Comparison of ENCODE assay signal across 8 cellular contexts in genomic region chr1:9867408-9868243, GRCh38. TPM values are rescaled to one million over a fixed set of nuclear protein-coding genes. Genes with fewer than 3 reads are reported as not detected.
DNase-seq lines count a peak whose midpoint lies in the region; ATAC-seq and TF ChIP-seq lines count a peak whose summit lies in the region.

No MANE protein-coding gene starts in this region.

- no peak overlapping the region for H3K4me3 ChIP-seq in dorsolateral prefrontal cortex

- H3K4me1 Mint-ChIP-seq in activated CD4-positive, alpha-beta memory T cell treated with anti-CD3 and anti-CD28 coated beads for 36 hours (ENCODE audit: low read depth): no peaks in the 10 kb centered on the region

- H3K27ac Mint-ChIP-seq in activated CD4-positive, alpha-beta memory T cell treated with anti-CD3 and anti-CD28 coated beads for 36 hours: no peak overlapping the region

- no peaks in the 10 kb centered on the region for H3K27me3 Mint-ChIP-seq in activated CD4-positive, alpha-beta memory T cell treated with anti-CD3 and anti-CD28 coated beads for 36 hours

- peak overlapping the region in 5 of 59 donors; percentile 12 to 51 (median 31) for H3K27ac ChIP-seq in dorsolateral prefrontal cortex

- POLR2A ChIA-PET in activated CD4-positive, alpha-beta memory T cell treated with anti-CD3 and anti-CD28 coated beads for 36 hours (lab: Charles Lee): no interaction called here

- peak; percentile 73 for DNase-seq in EH (ENCODE audit: low read depth)
- DNase-seq in NCI-H510A treated with DMSO at 0.1 percent for 48 hours (lab: John Stamatoyannopoulos, UW): peak; percentile 99
- DNase-seq in activated CD4-positive, alpha-beta memory T cell treated with anti-CD3 and anti-CD28 coated beads for 36 hours: peak; percentile 92
- DNase-seq in dorsolateral prefrontal cortex: peak; percentile 77 to 94 (median 88)
- DNase-seq in lung microvascular endothelial cell (ENCODE audit: low read depth in 2 of 2): peak; percentile 74 to 82
- DNase-seq in stimulated activated CD8-positive, alpha-beta memory T cell treated with anti-CD3 and anti-CD28 coated beads, Interleukin-15, amount 100 ng/mL, for 4 hours (ENCODE audit: low read depth in 2 of 2): peak; percentile 55 to 71
- DNase-seq in GF-D8 (lab: John Stamatoyannopoulos, UW): no peak

- no peaks in the 10 kb centered on the region for H3K27me3 ChIP-seq in dorsolateral prefrontal cortex

- no peaks in the 10 kb centered on the region for H3K36me3 Mint-ChIP-seq in activated CD4-positive, alpha-beta memory T cell treated with anti-CD3 and anti-CD28 coated beads for 36 hours

- peak; percentile 63 for ATAC-seq in HG02759 (IDR thresholded peaks at IDR 0.05; ENCODE audit: unreplicated experiment)

- intact Hi-C loops in activated CD4-positive, alpha-beta memory T cell treated with anti-CD3 and anti-CD28 coated beads for 36 hours (cut with micrococcal nuclease): loop anchor here (1.0 to 2.0 kb wide), 3 partner anchors 83 to 240 kb away; no protein-coding TSS in a partner anchor
- intact Hi-C loops in dorsolateral prefrontal cortex (cut with DNase I): loop anchor here (2.0 to 10.0 kb wide), 4 partner anchors 43 to 241 kb away; no protein-coding TSS in a partner anchor

- TF ChIP-seq CTCF in dorsolateral prefrontal cortex (IDR thresholded peaks at IDR 0.05 in 54 of 56, conservative IDR thresholded peaks at IDR 0.05 in 2 of 56; ENCODE audit: low read depth in 1 of 56, partially characterized antibody in 56 of 56): peak; percentile 94 to 100 (median 98)

- CTCF ChIA-PET in activated CD4-positive, alpha-beta memory T cell treated with anti-CD3 and anti-CD28 coated beads for 36 hours (lab: Charles Lee): interaction anchor here (0.7 to 11.0 kb wide), 22 partner anchors 10 to 279 kb away, joined by 3 to 238 read pairs (median 4); no protein-coding TSS in a partner anchor

- no peaks in the 10 kb centered on the region for H3K9me3 Mint-ChIP-seq in activated CD4-positive, alpha-beta memory T cell treated with anti-CD3 and anti-CD28 coated beads for 36 hours

- H3K4me3 Mint-ChIP-seq in activated CD4-positive, alpha-beta memory T cell treated with anti-CD3 and anti-CD28 coated beads for 36 hours: no peak overlapping the region

RNA-seq across cellular contexts. Expression of gene CTNNBIP1, which starts 42.4 kb away (rescaled TPM):
- 10 to 100 TPM; 11.0 to 13.2 TPM for total RNA-seq in activated CD4-positive, alpha-beta memory T cell treated with anti-CD3 and anti-CD28 coated beads for 36 hours
- total RNA-seq in dorsolateral prefrontal cortex (10 to 100 TPM; 29.4 to 65.5 (median 43.4) TPM), lung microvascular endothelial cell (23.4 and 35.3 TPM in 2 replicates)

RNA-seq across cellular contexts. Expression of gene CLSTN1, which starts 43.9 kb away (rescaled TPM):
- 10 to 100 TPM; 33.6 to 34.1 TPM for total RNA-seq in activated CD4-positive, alpha-beta memory T cell treated with anti-CD3 and anti-CD28 coated beads for 36 hours
- total RNA-seq in dorsolateral prefrontal cortex: 100 to 1,000 TPM; 260 to 770 (median 557) TPM
- 47.3 and 48.6 TPM in 2 replicates for total RNA-seq in lung microvascular endothelial cell
